In genomic region chr6:142763205-142763604, GRCh38 we compare ENCODE assay signal across 16 cellular contexts.
DNase-seq lines count a peak whose midpoint lies in the region; ATAC-seq and TF ChIP-seq lines count a peak whose summit lies in the region.
"Had no signal": no experiment of that assay in that cellular context is flagged by ENCODE, and none has a peak within 500 bp of the region (broad histone marks: within the 10 kb centered on the region; RNA-seq: fewer than 3 reads in every experiment).

No MANE protein-coding gene starts in this region.

- intact Hi-C loops in activated CD8-positive, alpha-beta T cell treated with anti-CD3 and anti-CD28 coated beads for 36 hours (cut with micrococcal nuclease): no loop called here

- no peak overlapping the region for H3K4me3 ChIP-seq in fibroblast of mammary gland (ENCODE audit: control insufficient read depth, low read depth, low read length)
- no peak overlapping the region for H3K4me3 ChIP-seq in skeletal muscle satellite cell (ENCODE audit: low read length)
- H3K4me3 ChIP-seq: neural progenitor cell, SK-N-MC had no signal

- H3K4me1 ChIP-seq in skeletal muscle satellite cell (ENCODE audit: control insufficient read depth, insufficient read depth, low read length): peaks cover 30% of the 10 kb centered on the region
- H3K4me1 ChIP-seq: neural progenitor cell had no signal

- peak overlapping the region; percentile 27 for H3K27ac Mint-ChIP-seq in activated CD8-positive, alpha-beta T cell treated with anti-CD3 and anti-CD28 coated beads for 36 hours
- no peak overlapping the region for H3K27ac Mint-ChIP-seq in activated CD8-positive, alpha-beta T cell treated with anti-CD3 and anti-CD28 coated beads, Interleukin-2, amount 10 ng/mL, durations not matched to agents 7 days and 5 days
- H3K27ac Mint-ChIP-seq in T-helper 17 cell: peak overlapping the region; percentile 88
- H3K27ac Mint-ChIP-seq: dendritic cell treated with granulocyte-macrophage colony-stimulating factor and Interleukin-4, amounts not matched to agents 40 ng/mL and 50 ng/mL, for 4 days; neural progenitor cell had no signal

- no peak overlapping the region for H3K4me3 Mint-ChIP-seq in activated CD8-positive, alpha-beta T cell treated with anti-CD3 and anti-CD28 coated beads for 36 hours
- H3K4me3 Mint-ChIP-seq in activated CD8-positive, alpha-beta T cell treated with anti-CD3 and anti-CD28 coated beads, Interleukin-2, amount 10 ng/mL, durations not matched to agents 7 days and 5 days: no peak overlapping the region
- no peak overlapping the region for H3K4me3 Mint-ChIP-seq in T-helper 17 cell
- H3K4me3 Mint-ChIP-seq: dendritic cell treated with granulocyte-macrophage colony-stimulating factor and Interleukin-4, amounts not matched to agents 40 ng/mL and 50 ng/mL, for 4 days; neural progenitor cell had no signal

- no peaks in the 10 kb centered on the region for H3K9me3 Mint-ChIP-seq in activated CD8-positive, alpha-beta T cell treated with anti-CD3 and anti-CD28 coated beads for 36 hours
- no peaks in the 10 kb centered on the region for H3K9me3 Mint-ChIP-seq in activated CD8-positive, alpha-beta T cell treated with anti-CD3 and anti-CD28 coated beads, Interleukin-2, amount 10 ng/mL, durations not matched to agents 7 days and 5 days (ENCODE audit: insufficient read depth)
- H3K9me3 Mint-ChIP-seq: dendritic cell treated with granulocyte-macrophage colony-stimulating factor and Interleukin-4, amounts not matched to agents 40 ng/mL and 50 ng/mL, for 4 days; neural progenitor cell had no signal

- TF ChIP-seq CTCF in activated CD8-positive, alpha-beta T cell treated with anti-CD3 and anti-CD28 coated beads for 36 hours (IDR thresholded peaks at IDR 0.05): no peak
- no peak for TF ChIP-seq CTCF in fibroblast of mammary gland (conservative IDR thresholded peaks at IDR 0.05; ENCODE audit: control insufficient read depth, insufficient read depth, low read depth, low read length)

- H3K4me1 Mint-ChIP-seq in activated CD8-positive, alpha-beta T cell treated with anti-CD3 and anti-CD28 coated beads for 36 hours (ENCODE audit: low read depth): peaks cover 48% of the 10 kb centered on the region
- H3K4me1 Mint-ChIP-seq in activated CD8-positive, alpha-beta T cell treated with anti-CD3 and anti-CD28 coated beads, Interleukin-2, amount 10 ng/mL, durations not matched to agents 7 days and 5 days (ENCODE audit: low read depth): peaks cover 13% of the 10 kb centered on the region
- H3K4me1 Mint-ChIP-seq in T-helper 17 cell: peaks cover 32% of the 10 kb centered on the region

- ATAC-seq in activated CD8-positive, alpha-beta T cell treated with anti-CD3 and anti-CD28 coated beads for 36 hours: no peak
- no peak for ATAC-seq in activated CD8-positive, alpha-beta T cell treated with anti-CD3 and anti-CD28 coated beads, Interleukin-2, amount 10 ng/mL, durations not matched to agents 7 days and 5 days
- no peak for ATAC-seq in T-helper 17 cell

- no peak overlapping the region for H3K4me2 ChIP-seq in skeletal muscle satellite cell (ENCODE audit: low read length)
- H3K4me2 ChIP-seq: neural progenitor cell had no signal

- H3K36me3 Mint-ChIP-seq in activated CD8-positive, alpha-beta T cell treated with anti-CD3 and anti-CD28 coated beads for 36 hours (ENCODE audit: low read depth): peaks cover 78% of the 10 kb centered on the region
- H3K36me3 Mint-ChIP-seq in activated CD8-positive, alpha-beta T cell treated with anti-CD3 and anti-CD28 coated beads, Interleukin-2, amount 10 ng/mL, durations not matched to agents 7 days and 5 days (ENCODE audit: low read depth): peaks cover 65% of the 10 kb centered on the region
- H3K36me3 Mint-ChIP-seq in T-helper 17 cell (ENCODE audit: low read depth): peaks cover 10% of the 10 kb centered on the region

- CTCF ChIA-PET in activated CD8-positive, alpha-beta T cell treated with anti-CD3 and anti-CD28 coated beads for 36 hours (lab: Charles Lee): interaction anchor here (0.6 kb wide), 1 partner anchor 20 kb away, joined by 3 read pairs; no protein-coding TSS in a partner anchor
- CTCF ChIA-PET in activated CD8-positive, alpha-beta T cell treated with anti-CD3 and anti-CD28 coated beads, Interleukin-2, amount 10 ng/mL, durations not matched to agents 7 days and 5 days (lab: Charles Lee): interaction anchor here (0.6 kb wide), 1 partner anchor 71 kb away, joined by 3 read pairs; no protein-coding TSS in a partner anchor

- peaks cover 30% of the 10 kb centered on the region for H3K36me3 ChIP-seq in skeletal muscle satellite cell (ENCODE audit: insufficient read depth, low read length)
- H3K36me3 ChIP-seq: neural progenitor cell had no signal

- no peaks in the 10 kb centered on the region for H3K9me3 ChIP-seq in T-helper 17 cell (ENCODE audit: control insufficient read depth, low read length, poor library complexity, severe bottlenecking)
- no peaks in the 10 kb centered on the region for H3K9me3 ChIP-seq in skeletal muscle satellite cell (replicated peaks; ENCODE audit: low read length)

- H3K9ac ChIP-seq in skeletal muscle satellite cell (ENCODE audit: low read depth, low read length): peak overlapping the region; percentile 14
- H3K9ac ChIP-seq: neural progenitor cell had no signal

- DNase-seq in activated CD8-positive, alpha-beta T cell treated with anti-CD3 and anti-CD28 coated beads for 36 hours: no peak
- DNase-seq in activated CD8-positive, alpha-beta T cell treated with anti-CD3 and anti-CD28 coated beads, Interleukin-2, amount 10 ng/mL, durations not matched to agents 7 days and 5 days: no peak
- DNase-seq in T-helper 17 cell (no peak), fibroblast of mammary gland (ENCODE audit: low read depth) (peak; percentile 70), mesenteric fat pad (ENCODE audit: low spot score) (no peak)
- no peak for DNase-seq in stimulated activated CD4-positive, alpha-beta T cell treated with anti-CD3 and anti-CD28 coated beads, Interleukin-2, amount 100 ng/mL, for 24 hours
- DNase-seq in activated CD4-positive, alpha-beta T cell treated with anti-CD3 and anti-CD28 coated beads for 4 hours: no peak
- DNase-seq: activated CD4-positive, CD25-positive, alpha-beta regulatory T cell treated with anti-CD3 and anti-CD28 coated beads, Interleukin-2, amount 50 U/mL, for 72 hours; activated effector memory CD4-positive, alpha-beta T cell treated with anti-CD3 and anti-CD28 coated beads, Interleukin-2, amount 50 U/mL, for 16 hours; DMS79; KG1; NCI-H2029 had no signal

- POLR2A ChIA-PET in activated CD8-positive, alpha-beta T cell treated with anti-CD3 and anti-CD28 coated beads for 36 hours (lab: Charles Lee): interaction anchor here (0.7 kb wide), 1 partner anchor 8 kb away, joined by 3 read pairs; no protein-coding TSS in a partner anchor
- POLR2A ChIA-PET in activated CD8-positive, alpha-beta T cell treated with anti-CD3 and anti-CD28 coated beads, Interleukin-2, amount 10 ng/mL, durations not matched to agents 7 days and 5 days (lab: Charles Lee): no interaction called here

- no peaks in the 10 kb centered on the region for H3K27me3 Mint-ChIP-seq in activated CD8-positive, alpha-beta T cell treated with anti-CD3 and anti-CD28 coated beads for 36 hours
- no peaks in the 10 kb centered on the region for H3K27me3 Mint-ChIP-seq in activated CD8-positive, alpha-beta T cell treated with anti-CD3 and anti-CD28 coated beads, Interleukin-2, amount 10 ng/mL, durations not matched to agents 7 days and 5 days (ENCODE audit: low read depth)
- no peaks in the 10 kb centered on the region for H3K27me3 Mint-ChIP-seq in T-helper 17 cell
- H3K27me3 Mint-ChIP-seq: dendritic cell treated with granulocyte-macrophage colony-stimulating factor and Interleukin-4, amounts not matched to agents 40 ng/mL and 50 ng/mL, for 4 days had no signal

- H3K27me3 ChIP-seq in skeletal muscle satellite cell (ENCODE audit: control insufficient read depth, insufficient read depth, low read length): no peaks in the 10 kb centered on the region
- H3K27me3 ChIP-seq: neural progenitor cell had no signal
